Comparison of ENCODE assay signal across 1 cellular context in genomic region chr6:123575218-123575617, GRCh38.
TF ChIP-seq lines count a peak whose summit lies in the region.

No MANE protein-coding gene starts in this region.

TF ChIP-seq in GM23338, 12 proteins besides CTCF, POLR2A, EP300 and RAD21 (continued from another document):
- TF ChIP-seq REST (IDR thresholded peaks at IDR 0.05; ENCODE audit: unreplicated experiment) (no peak), STAT1 (IDR thresholded peaks at IDR 0.05; ENCODE audit: unreplicated experiment) (no peak), ETS1 (IDR thresholded peaks at IDR 0.05) (no peak), POLR2AphosphoS5 (IDR thresholded peaks at IDR 0.05; ENCODE audit: low read depth) (no peak)
